ENCODE assay signal across 21 cellular contexts in the genomic region with DNA sequence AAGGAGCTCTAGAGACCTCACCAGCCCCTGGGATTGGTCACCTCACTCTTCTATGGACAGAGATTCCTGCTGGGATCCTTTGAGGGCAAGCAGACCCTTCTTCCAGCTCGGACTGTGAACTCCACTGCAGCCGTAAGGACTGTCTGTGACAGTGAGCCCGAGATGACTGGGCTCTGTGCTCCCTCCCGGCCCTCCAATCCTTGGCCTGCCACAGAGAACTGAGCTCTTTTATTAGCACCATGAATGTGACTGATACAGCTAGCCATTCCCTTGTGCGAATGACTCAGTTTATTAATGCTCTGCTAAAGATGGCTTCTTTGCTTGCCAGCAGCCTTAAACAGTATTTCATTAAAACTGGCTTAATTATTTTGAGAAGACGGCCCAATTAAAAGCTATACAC.
DNase-seq lines count a peak whose midpoint lies in the region; ATAC-seq, FAIRE-seq and TF ChIP-seq lines count a peak whose summit lies in the region.
"Had no signal": no experiment of that assay in that cellular context is flagged by ENCODE, and none has a peak within 500 bp of the region (broad histone marks: within the 10 kb centered on the region; RNA-seq: fewer than 3 reads in every experiment).

No MANE protein-coding gene starts in this region.

- WGBS in mesenchymal stem cell, result 73% methylated on average over 5 of the region's 6 CpGs

- H3K18ac ChIP-seq in mesenchymal stem cell (ENCODE audit: low read depth in 1 of 2, low read length in 2 of 2), result no peak overlapping the region

- H2BK120ac ChIP-seq in mesenchymal stem cell (ENCODE audit: low read depth, low read length), result no peak overlapping the region

- H4K91ac ChIP-seq in mesenchymal stem cell (ENCODE audit: low read length), result no peak overlapping the region

- DNase-seq in H7 (peak; percentile 15), caudate nucleus (lab: John Stamatoyannopoulos, UW) (peak in 50 of 61 donors; percentile 9 to 74 (median 46)), mesenchymal stem cell (no peak), H4 (ENCODE audit: low spot score) (no peak), kidney (no peak), GM19238 (ENCODE audit: insufficient read length, low spot score) (no peak)
- DNase-seq: activated CD4-positive, alpha-beta memory T cell treated with anti-CD3 and anti-CD28 coated beads, Interleukin-2, amount 10 ng/mL, durations not matched to agents 7 days and 5 days; activated naive CD4-positive, alpha-beta T cell treated with anti-CD3 and anti-CD28 coated beads, Interleukin-2, amount 50 U/mL, for 16 hours; activated T-cell treated with anti-CD3 and anti-CD28 coated beads, Interleukin-2, amount 50 U/mL, for 1 hour; BE2C; KG1; NCI-H1092; NCI-H2081; NCI-H524 treated with DMSO at 0.1 percent for 48 hours; SHP77; stimulated activated CD4-positive, alpha-beta T cell treated with anti-CD3 and anti-CD28 coated beads, Interleukin-4, amount 100 ng/mL, for 24 hours had no signal

- H3K23ac ChIP-seq in mesenchymal stem cell (ENCODE audit: low read length in 2 of 2), result no peak overlapping the region

- H2BK15ac ChIP-seq in mesenchymal stem cell (ENCODE audit: low read depth, poor library complexity, severe bottlenecking), result no peak overlapping the region

- no peak for ATAC-seq in HG03432 (IDR thresholded peaks at IDR 0.05; ENCODE audit: unreplicated experiment)

- intact Hi-C loops in kidney (cut with DNase I), result no loop called here

- H3K36me3 ChIP-seq in H7 (replicated peaks; ENCODE audit: control insufficient read depth, insufficient read depth, low read length) (no peaks in the 10 kb centered on the region), mesenchymal stem cell (ENCODE audit: control insufficient read depth in 1 of 2, insufficient read depth in 2 of 2, low read depth in 1 of 2, low read length in 2 of 2) (no peaks in the 10 kb centered on the region), skeletal muscle tissue (ENCODE audit: control insufficient read depth in 3 of 3, insufficient read depth in 3 of 3, low read length in 3 of 3) (no peaks in the 10 kb centered on the region), kidney (ENCODE audit: control insufficient read depth in 1 of 2, insufficient read depth in 2 of 2, low read length in 2 of 2) (no peaks in the 10 kb centered on the region)
- H3K36me3 ChIP-seq: BE2C had no signal

- H4K8ac ChIP-seq in mesenchymal stem cell (ENCODE audit: low read length), result no peak overlapping the region

- peak overlapping the region; percentile 74 for H3K9ac ChIP-seq in mesenchymal stem cell (ENCODE audit: low read length)
- H3K9ac ChIP-seq in skeletal muscle tissue (ENCODE audit: low read depth in 1 of 3, low read length in 3 of 3), result no peak overlapping the region
- no peak overlapping the region for H3K9ac ChIP-seq in kidney (ENCODE audit: low read length in 2 of 2)

- peaks cover 15% of the 10 kb centered on the region for H3K27me3 ChIP-seq in H7 (ENCODE audit: control insufficient read depth, insufficient read depth, low read length)
- H3K27me3 ChIP-seq in mesenchymal stem cell (ENCODE audit: control insufficient read depth in 1 of 2, insufficient read depth in 1 of 2, low read length in 2 of 2), result no peaks in the 10 kb centered on the region
- H3K27me3 ChIP-seq in skeletal muscle tissue (ENCODE audit: control insufficient read depth in 3 of 3, insufficient read depth in 3 of 3, low read length in 3 of 3), result peaks cover 0 to 4% (median 3%) of the 10 kb centered on the region in 3 donors
- H3K27me3 ChIP-seq: BE2C, testis had no signal

- no peak overlapping the region for H2BK5ac ChIP-seq in mesenchymal stem cell (ENCODE audit: low read depth, low read length, poor library complexity, severe bottlenecking)

- H3K14ac ChIP-seq in mesenchymal stem cell (ENCODE audit: low read length in 2 of 2), result no peak overlapping the region

- peaks cover 6% of the 10 kb centered on the region for H3K4me1 ChIP-seq in mesenchymal stem cell (ENCODE audit: control insufficient read depth, insufficient read depth, low read depth, low read length)
- H3K4me1 ChIP-seq in skeletal muscle tissue (ENCODE audit: control insufficient read depth in 3 of 3, insufficient read depth in 3 of 3, low read length in 3 of 3), result peaks cover 9 to 15% (median 12%) of the 10 kb centered on the region in 3 donors
- H3K4me1 ChIP-seq in kidney (ENCODE audit: control insufficient read depth in 1 of 2, insufficient read depth in 1 of 2, low read depth in 1 of 2, low read length in 2 of 2), result peaks cover 0 to 5% of the 10 kb centered on the region in 2 donors
- H3K4me1 ChIP-seq: BE2C had no signal

- no peak for TF ChIP-seq CTCF in kidney (IDR thresholded peaks at IDR 0.05; ENCODE audit: borderline replicate concordance, extremely low read depth, insufficient read depth)

- no peak overlapping the region for H2AK5ac ChIP-seq in mesenchymal stem cell (ENCODE audit: low read length, severe bottlenecking)

- H3K27ac ChIP-seq in caudate nucleus (ENCODE audit: low read depth, low read length), result peak overlapping the region; percentile 72
- H3K27ac ChIP-seq in mesenchymal stem cell (ENCODE audit: low read length, poor library complexity, severe bottlenecking), result no peak overlapping the region
- H3K27ac ChIP-seq in skeletal muscle tissue (ENCODE audit: low read depth, low read length), result peak overlapping the region; percentile 52
- H3K27ac ChIP-seq in kidney (ENCODE audit: low read depth in 2 of 2, low read length in 2 of 2), result no peak overlapping the region
- H3K27ac ChIP-seq: testis had no signal

- no peak for FAIRE-seq in kidney (lab: Jason Lieb, UNC)
- FAIRE-seq: GM19239, small intestine had no signal

- no peaks in the 10 kb centered on the region for H3K79me1 ChIP-seq in mesenchymal stem cell (replicated peaks; ENCODE audit: low read length, poor library complexity, severe bottlenecking)

- H3K9me3 ChIP-seq in mesenchymal stem cell (ENCODE audit: control insufficient read depth, low read length), result no peaks in the 10 kb centered on the region
- no peaks in the 10 kb centered on the region for H3K9me3 ChIP-seq in skeletal muscle tissue (ENCODE audit: control insufficient read depth in 3 of 3, low read length in 3 of 3)
- no peaks in the 10 kb centered on the region for H3K9me3 ChIP-seq in kidney (ENCODE audit: control insufficient read depth in 1 of 2, low read length in 2 of 2)
- H3K9me3 ChIP-seq: BE2C, testis had no signal

- H3K4me2 ChIP-seq in mesenchymal stem cell (ENCODE audit: low read length, poor library complexity, severe bottlenecking), result no peak overlapping the region

- H3K4ac ChIP-seq in mesenchymal stem cell (ENCODE audit: low read depth in 1 of 2, low read length in 2 of 2), result no peak overlapping the region

- no peak overlapping the region for H2BK12ac ChIP-seq in mesenchymal stem cell (ENCODE audit: low read length in 2 of 2)

- H3K4me3 ChIP-seq in H7 (ENCODE audit: insufficient read depth, low read depth, low read length) (no peak overlapping the region), mesenchymal stem cell (ENCODE audit: insufficient read depth in 1 of 2, low read depth in 1 of 2, low read length in 2 of 2) (peak overlapping the region in 1 of 2 experiments; percentile 34), skeletal muscle tissue (ENCODE audit: low read length in 3 of 3) (no peak overlapping the region), kidney (ENCODE audit: low read length in 2 of 2) (no peak overlapping the region)
- H3K4me3 ChIP-seq: testis had no signal

- H2AFZ ChIP-seq in mesenchymal stem cell (ENCODE audit: low read depth, low read length), result no peak overlapping the region

Comparison
In these comparisons a context has a peak if more than half of its experiments do, and no peak if none do; other contexts are left out.
1. DNase-seq: peak in H7 (single experiment) and caudate nucleus (50 of 61); none in mesenchymal stem cell (single experiment), H4 (single experiment), kidney (single experiment) and GM19238 (single experiment).
2. H3K27ac ChIP-seq: peak in caudate nucleus (single experiment) and skeletal muscle tissue (single experiment); none in mesenchymal stem cell (single experiment) and kidney (0 of 2).